8 cellular contexts compared by ENCODE assay signal in the genomic region with DNA sequence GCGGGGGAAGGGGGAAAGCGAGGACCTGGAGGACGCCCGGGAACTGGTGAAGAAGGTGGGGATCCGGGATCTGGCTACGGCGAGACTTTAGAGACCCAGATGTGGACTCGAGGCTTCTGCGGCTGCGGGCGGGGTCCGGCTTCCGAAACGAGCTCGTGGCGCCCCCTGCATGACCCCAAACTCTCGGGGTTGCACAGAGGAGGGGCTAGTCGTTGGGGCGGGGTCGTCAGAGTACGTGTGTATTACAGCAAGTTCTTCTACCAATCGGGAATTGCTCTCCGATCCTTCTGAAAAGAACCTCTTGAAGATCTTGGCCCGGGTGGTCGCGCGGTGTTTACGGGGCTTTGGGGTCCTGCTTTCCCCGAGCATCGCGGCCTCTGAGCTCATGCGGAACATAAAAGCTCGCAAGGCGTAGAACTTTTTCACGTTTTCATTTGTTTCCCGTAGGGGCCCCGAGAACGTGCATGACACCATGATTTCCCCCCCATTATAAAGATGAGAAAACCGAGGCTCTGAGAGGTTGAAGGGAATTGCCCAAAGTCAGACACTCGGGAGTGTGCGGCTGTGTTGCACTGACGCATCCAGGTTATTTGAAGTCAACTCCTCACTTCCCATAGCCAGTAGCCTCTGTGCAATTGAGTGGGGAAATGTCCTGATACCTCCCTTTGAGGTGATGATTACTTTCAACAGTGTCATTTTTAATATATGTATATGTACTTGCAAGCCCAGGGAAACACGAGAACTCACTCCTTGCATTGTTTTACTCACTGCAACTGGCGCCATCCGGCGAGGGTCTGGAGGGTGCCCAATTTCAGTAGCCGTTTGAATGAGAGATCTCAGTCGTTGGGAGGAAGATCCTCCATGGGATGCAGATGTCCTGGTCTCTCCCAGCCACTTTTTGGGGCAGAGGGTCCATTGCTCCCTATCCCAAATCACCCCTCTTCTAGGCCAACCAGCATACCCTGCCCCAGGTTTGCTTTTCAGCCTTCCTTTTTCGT. TPM values are rescaled to one million over a fixed set of nuclear protein-coding genes. Genes with fewer than 3 reads are reported as not detected.
DNase-seq lines count a peak whose midpoint lies in the region; ATAC-seq and TF ChIP-seq lines count a peak whose summit lies in the region.

BEND4 (minus strand) TSS at position 149 of the 998 bp plus-strand sequence. CDS start 512 bp downstream, outside the sequence.

- H3K27ac ChIP-seq in esophagus squamous epithelium (no peak within 1 kb of the TSS), caudate nucleus (ENCODE audit: low read depth, low read length) (no peak within 1 kb of the TSS)

- intact Hi-C loops in esophagus squamous epithelium (cut with DNase I), result no loop called here

- WGBS in esophagus squamous epithelium, 2 donors, result 8 to 19% methylated on average over 28 to 32 of the region's 49 CpGs

- peak; percentile 48 for DNase-seq in NCI-H2171 (lab: John Stamatoyannopoulos, UW)
- DNase-seq in esophagus squamous epithelium (lab: John Stamatoyannopoulos, UW), result no peak
- DNase-seq in caudate nucleus (lab: John Stamatoyannopoulos, UW), result no peak
- DNase-seq in cortex of kidney (lab: John Stamatoyannopoulos, UW), result no peak
- DNase-seq in NK-92 treated with Interleukin-12 subunit alpha and Interleukin-12 subunit beta, amount 100 ng/mL, for 24 hours (lab: John Stamatoyannopoulos, UW), result no peak

- H3K9me3 ChIP-seq in esophagus squamous epithelium, result no peaks in the 10 kb centered on the region
- H3K9me3 ChIP-seq in skeletal muscle satellite cell (replicated peaks; ENCODE audit: low read length), result no peaks in the 10 kb centered on the region

- peak; percentile 14 for ATAC-seq in GM21576 (IDR thresholded peaks at IDR 0.05; ENCODE audit: unreplicated experiment)

- H3K4me2 ChIP-seq in skeletal muscle satellite cell (ENCODE audit: low read length), result peak within 1 kb of the TSS; percentile 66

- H3K9ac ChIP-seq in skeletal muscle satellite cell (ENCODE audit: low read depth, low read length), result no peak within 1 kb of the TSS

- H3K36me3 ChIP-seq in esophagus squamous epithelium, result no peaks in the 10 kb centered on the region
- no peaks in the 10 kb centered on the region for H3K36me3 ChIP-seq in skeletal muscle satellite cell (ENCODE audit: insufficient read depth, low read length)

- H3K27me3 ChIP-seq in esophagus squamous epithelium, result peaks cover 10 to 72% (median 23%) of the 10 kb centered on the region in 4 donors
- H3K27me3 ChIP-seq in skeletal muscle satellite cell (ENCODE audit: control insufficient read depth, insufficient read depth, low read length), result peaks cover 69% of the 10 kb centered on the region

- TF ChIP-seq CTCF in GM12873 (IDR thresholded peaks at IDR 0.05; ENCODE audit: insufficient read depth, low read depth, low read length, missing control alignments) (peak; percentile 4), esophagus squamous epithelium (IDR thresholded peaks at IDR 0.05) (no peak)

- TF ChIP-seq POLR2A in esophagus squamous epithelium (IDR thresholded peaks at IDR 0.05), result no peak

- H3K4me3 ChIP-seq in esophagus squamous epithelium (peak within 1 kb of the TSS; percentile 24 to 65 (median 41)), skeletal muscle satellite cell (ENCODE audit: low read length) (peak within 1 kb of the TSS; percentile 34)

- H3K4me1 ChIP-seq in esophagus squamous epithelium (peaks cover 5 to 25% (median 17%) of the 10 kb centered on the region in 3 donors), skeletal muscle satellite cell (ENCODE audit: control insufficient read depth, insufficient read depth, low read length) (no peaks in the 10 kb centered on the region)

RNA-seq across cellular contexts. Expression of gene BEND4, which starts in this region (rescaled TPM):
- under 1 TPM in 1 of 4 donors, not detected in 3; under 0.01 TPM for total RNA-seq in esophagus squamous epithelium
- total RNA-seq in skeletal muscle satellite cell (2012; rRNA removed), result not detected in 2 replicates
